ENCODE assay signal across 17 cellular contexts in genomic region chr22:41664490-41664889, GRCh38. TPM values are rescaled to one million over a fixed set of nuclear protein-coding genes. Genes with fewer than 3 reads are reported as not detected.
A peak's percentile ranks its signal among the peaks of the same experiment; 100 is the strongest.
DNase-seq lines count a peak whose midpoint lies in the region; ATAC-seq, FAIRE-seq and TF ChIP-seq lines count a peak whose summit lies in the region.
"Had no signal": no experiment of that assay in that cellular context is flagged by ENCODE, and none has a peak within 500 bp of the region (broad histone marks: within the 10 kb centered on the region; RNA-seq: fewer than 3 reads in every experiment).

No MANE protein-coding gene starts in this region.

- peak overlapping the region; percentile 38 for H3K27ac Mint-ChIP-seq in activated CD4-positive, alpha-beta T cell treated with anti-CD3 and anti-CD28 coated beads for 36 hours
- H3K27ac Mint-ChIP-seq: activated T-helper 2 cell treated with anti-CD3 and anti-CD28 coated beads, Interferon-gamma antibody, Interleukin-2, Interleukin-4, amounts not matched to agents 10 μg/mL and 5 μg/mL and 100 μg/mL, durations not matched to agents 14 hours and 24 hours and 36 hours had no signal

- H3K27ac ChIP-seq in K562 (ENCODE audit: extremely low read depth, low read depth, low read length) (no peak overlapping the region), osteoblast (ENCODE audit: low read depth, low read length) (no peak overlapping the region), uterus (no peak overlapping the region), tibial artery (no peak overlapping the region)
- H3K27ac ChIP-seq: testis had no signal

- H3K4me2 ChIP-seq in K562 (ENCODE audit: insufficient read depth, low read length) (no peak overlapping the region), osteoblast (ENCODE audit: insufficient read depth, low read length) (no peak overlapping the region)

- no peak for DNase-seq in activated CD4-positive, alpha-beta T cell treated with anti-CD3 and anti-CD28 coated beads for 36 hours
- DNase-seq in activated CD4-positive, alpha-beta T cell treated with anti-CD3 and anti-CD28 coated beads for 48 hours: no peak
- peak; percentile 64 for DNase-seq in M059J (ENCODE audit: low read depth)
- no peak for DNase-seq in K562 (ENCODE audit: extremely low read depth in 1 of 4, low spot score in 3 of 4)
- DNase-seq in osteoblast (ENCODE audit: insufficient read length, low spot score, missing footprints): peak; percentile 34
- no peak for DNase-seq in uterus
- no peak for DNase-seq in tibial artery
- DNase-seq: activated CD4-positive, alpha-beta T cell treated with anti-CD3 and anti-CD28 coated beads, Interleukin-2, amount 50 U/mL, for 48 hours; C1 segment of cervical spinal cord; hypothalamus; kidney; NCI-H187 had no signal

- H3K27me3 Mint-ChIP-seq in activated CD4-positive, alpha-beta T cell treated with anti-CD3 and anti-CD28 coated beads for 36 hours: no peaks in the 10 kb centered on the region

- H3K4me3 Mint-ChIP-seq in activated CD4-positive, alpha-beta T cell treated with anti-CD3 and anti-CD28 coated beads for 36 hours: no peak overlapping the region

- no peaks in the 10 kb centered on the region for H3K9me1 ChIP-seq in K562 (ENCODE audit: control insufficient read depth, insufficient read depth, low read length)

- peaks cover 43% of the 10 kb centered on the region for H3K36me3 Mint-ChIP-seq in activated CD4-positive, alpha-beta T cell treated with anti-CD3 and anti-CD28 coated beads for 36 hours (ENCODE audit: low read depth)

- intact Hi-C loops in activated CD4-positive, alpha-beta T cell treated with anti-CD3 and anti-CD28 coated beads for 36 hours (cut with DNase I, micrococcal nuclease): no loop called here
- intact Hi-C loops in K562 (cut with micrococcal nuclease) (no loop called here), uterus (cut with DNase I; ENCODE audit: low total_unique reads) (no loop called here), tibial artery (cut with DNase I; ENCODE audit: low total_unique reads) (no loop called here)

- no peak for FAIRE-seq in K562 (lab: Jason Lieb, UNC)
- FAIRE-seq: endometrium, kidney had no signal

- TF ChIP-seq CTCF in K562 (IDR thresholded peaks at IDR 0.05 in 2 of 3, conservative IDR thresholded peaks at IDR 0.05 in 1 of 3; ENCODE audit: insufficient read depth in 2 of 3, low read depth in 1 of 3, low read length in 3 of 3) (no peak), osteoblast (IDR thresholded peaks at IDR 0.05; ENCODE audit: extremely low read depth, low read depth, low read length) (no peak), uterus (IDR thresholded peaks at IDR 0.05) (no peak), tibial artery (IDR thresholded peaks at IDR 0.05) (no peak)

- H3K9ac ChIP-seq in K562 (ENCODE audit: insufficient read depth in 1 of 2, low read depth in 2 of 2, low read length in 2 of 2): no peak overlapping the region

- no peak overlapping the region for H3K4me3 ChIP-seq in K562
- H3K4me3 ChIP-seq in osteoblast (ENCODE audit: insufficient read depth, low read length): no peak overlapping the region
- H3K4me3 ChIP-seq in uterus: no peak overlapping the region
- no peak overlapping the region for H3K4me3 ChIP-seq in tibial artery
- H3K4me3 ChIP-seq: testis had no signal

- H3K36me3 ChIP-seq in K562 (ENCODE audit: control insufficient read depth, insufficient read depth, low read length): peaks cover 61% of the 10 kb centered on the region
- H3K36me3 ChIP-seq in osteoblast (ENCODE audit: insufficient read depth, low read length): peaks cover 59% of the 10 kb centered on the region
- H3K36me3 ChIP-seq in uterus: no peaks in the 10 kb centered on the region
- H3K36me3 ChIP-seq in tibial artery: peaks cover 51 to 62% (median 56%) of the 10 kb centered on the region in 3 donors

- no peak for TF ChIP-seq RAD21 in K562 (CRISPR knock-in tag; conservative IDR thresholded peaks at IDR 0.05 in 1 of 2, IDR thresholded peaks at IDR 0.05 in 1 of 2)

- H4K20me1 ChIP-seq in K562 (replicated peaks; ENCODE audit: control insufficient read depth, insufficient read depth, low read length) (no peaks in the 10 kb centered on the region), osteoblast (ENCODE audit: insufficient read depth, low read length) (no peaks in the 10 kb centered on the region)

- H3K79me2 ChIP-seq in K562 (ENCODE audit: control insufficient read depth, insufficient read depth, low read length) (0 out of 3 replicates have a peak, but pooled peaks cover 3% of the 10 kb centered on the region), osteoblast (ENCODE audit: insufficient read depth, low read length) (no peaks in the 10 kb centered on the region)

- no peaks in the 10 kb centered on the region for H3K27me3 ChIP-seq in K562 (ENCODE audit: control insufficient read depth in 2 of 2, insufficient read depth in 2 of 2, low read length in 2 of 2)
- H3K27me3 ChIP-seq in osteoblast (ENCODE audit: insufficient read depth, low read length): no peaks in the 10 kb centered on the region
- no peaks in the 10 kb centered on the region for H3K27me3 ChIP-seq in uterus
- H3K27me3 ChIP-seq in tibial artery: no peaks in the 10 kb centered on the region
- H3K27me3 ChIP-seq: testis had no signal

- CTCF ChIA-PET in activated CD4-positive, alpha-beta T cell treated with anti-CD3 and anti-CD28 coated beads for 36 hours (lab: Charles Lee): interaction anchor here (0.6 to 2.0 kb wide), 2 partner anchors 13 to 262 kb away, joined by 3 to 6 read pairs; no protein-coding TSS in a partner anchor
- CTCF ChIA-PET in K562 (lab: Yijun Ruan, JAX; ENCODE audit: low intra/inter-chr PET ratio): no interaction called here

- in situ Hi-C loops in K562 (cut with MboI): no loop called here

- no peak for ATAC-seq in activated CD4-positive, alpha-beta T cell treated with anti-CD3 and anti-CD28 coated beads for 36 hours
- ATAC-seq in K562: no peak
- ATAC-seq in HG02588 (IDR thresholded peaks at IDR 0.05; ENCODE audit: unreplicated experiment): no peak
- ATAC-seq: Right ventricle myocardium inferior had no signal

- POLR2A ChIA-PET in activated CD4-positive, alpha-beta T cell treated with anti-CD3 and anti-CD28 coated beads for 36 hours (lab: Charles Lee): interaction anchor here (1.0 kb wide), 1 partner anchor 18 kb away, joined by 3 read pairs; no protein-coding TSS in a partner anchor
- POLR2A ChIA-PET in K562 (lab: Yijun Ruan, JAX): interaction anchor here (1.6 kb wide), 1 partner anchor 10 kb away, joined by 4 read pairs; no protein-coding TSS in a partner anchor

- H3K9me3 ChIP-seq in K562 (replicated peaks; ENCODE audit: control insufficient read depth, insufficient read depth, low read depth, low read length) (no peaks in the 10 kb centered on the region), osteoblast (ENCODE audit: low read depth, low read length) (no peaks in the 10 kb centered on the region), uterus (no peaks in the 10 kb centered on the region), tibial artery (no peaks in the 10 kb centered on the region)
- H3K9me3 ChIP-seq: testis had no signal

- peaks cover 6 to 14% of the 10 kb centered on the region in 2 experiments; a peak in 3 of 5 replicates for H3K4me1 ChIP-seq in K562 (replicated peaks in 1 of 2; ENCODE audit: control insufficient read depth in 2 of 2, insufficient read depth in 2 of 2, low read length in 2 of 2)
- peaks cover 17% of the 10 kb centered on the region for H3K4me1 ChIP-seq in osteoblast (ENCODE audit: insufficient read depth, low read length)
- no peaks in the 10 kb centered on the region for H3K4me1 ChIP-seq in uterus
- H3K4me1 ChIP-seq in tibial artery: peaks cover 0 to 14% (median 5%) of the 10 kb centered on the region in 4 donors
- H3K4me1 ChIP-seq: testis had no signal

- no peak for TF ChIP-seq EP300 in K562 (IDR thresholded peaks at IDR 0.05; ENCODE audit: low read length)

- H3K9me3 Mint-ChIP-seq in activated CD4-positive, alpha-beta T cell treated with anti-CD3 and anti-CD28 coated beads for 36 hours (ENCODE audit: low read depth): no peaks in the 10 kb centered on the region
- H3K9me3 Mint-ChIP-seq: activated T-helper 2 cell treated with anti-CD3 and anti-CD28 coated beads, Interferon-gamma antibody, Interleukin-2, Interleukin-4, amounts not matched to agents 10 μg/mL and 5 μg/mL and 100 μg/mL, durations not matched to agents 14 hours and 24 hours and 36 hours had no signal

- H3K4me1 Mint-ChIP-seq in activated CD4-positive, alpha-beta T cell treated with anti-CD3 and anti-CD28 coated beads for 36 hours: peaks cover 12% of the 10 kb centered on the region

- TF ChIP-seq POLR2A in K562 (conservative IDR thresholded peaks at IDR 0.05) (0 out of 2 replicates have a peak, but pooled peaks have one; percentile 35), uterus (IDR thresholded peaks at IDR 0.05) (no peak)

- BruUV-seq in K562 (replicated peaks; lab: Mats Ljungman, UMichigan): no TSS peak

- H2AFZ ChIP-seq in K562 (ENCODE audit: low read depth, low read length) (no peak overlapping the region), osteoblast (ENCODE audit: low read length) (no peak overlapping the region)

RNA-seq across cellular contexts. Expression of gene SNU13, which starts 24.2 kb away (rescaled TPM):
- total RNA-seq in activated CD4-positive, alpha-beta T cell treated with anti-CD3 and anti-CD28 coated beads for 36 hours: 100 to 1,000 TPM; 275 to 281 TPM
- total RNA-seq in M059J (2014; rRNA removed; shearing (Covaris generic)): 77.7 and 96.3 TPM in 2 replicates
- total RNA-seq in K562 (2011; cell fraction: chromatin; rRNA removed; ENCODE audit: low replicate concordance): 64.9 and 85.4 TPM in 2 replicates
- 65.5 and 66.1 TPM in 2 replicates for total RNA-seq in K562 (2011; cell fraction: nucleolus; rRNA removed)
- total RNA-seq in K562 (2011; cell fraction: nucleoplasm; rRNA removed): 94.7 and 101 TPM in 2 replicates
- total RNA-seq in K562 (2014; rRNA removed): 193 and 196 TPM in 2 replicates
- 147 and 185 TPM in 2 replicates for total RNA-seq in K562 (2014; rRNA removed; fragmentation: Illumina TruSeq; extraction: Trizol)
- total RNA-seq in K562 (2015; rRNA removed; fragmentation: Illumina TruSeq; extraction: Trizol): 179 and 193 TPM in 2 replicates
- total RNA-seq in K562 (2021): 279 and 283 TPM in 2 replicates
- 243 and 271 TPM in 2 replicates for polyA plus RNA-seq in K562 (2011; rRNA removed)
- 304 and 417 TPM in 2 replicates for polyA plus RNA-seq in K562 (2011; cell fraction: cytosol; rRNA removed)
- polyA plus RNA-seq in K562 (2011; cell fraction: nucleus; rRNA removed): 108 and 115 TPM in 2 replicates
- polyA plus RNA-seq in K562 (2012): 157 and 244 TPM in 2 replicates
- polyA plus RNA-seq in K562 (2014; fragmentation: Illumina TruSeq; extraction: Trizol): 294 and 334 TPM in 2 replicates
- polyA plus RNA-seq in K562 (2014; fragmentation: Nextera tagmentation; extraction: Ambion mirVana): 100 to 1,000 TPM; 884 to 981 TPM
- polyA plus RNA-seq in K562 (2014; rRNA removed): 286 and 317 TPM in 2 replicates
- 136 and 166 TPM in 2 replicates for polyA minus RNA-seq in K562 (2011; rRNA and poly(A)+ RNA removed)
- 93.1 and 107 TPM in 2 replicates for polyA minus RNA-seq in K562 (2011; cell fraction: cytosol; rRNA and poly(A)+ RNA removed)
- 23.7 and 30.3 TPM in 2 replicates for polyA minus RNA-seq in K562 (2011; cell fraction: nucleus; rRNA and poly(A)+ RNA removed)
- 56.1 and 58.0 TPM in 2 replicates for total RNA-seq in osteoblast
- 100 to 1,000 TPM in 2 of 4 donors, 10 to 100 TPM in 2; 62.1 to 136 (median 96.2) TPM for total RNA-seq in uterus

RNA-seq across cellular contexts. Expression of gene MEI1, which starts 34.8 kb away (rescaled TPM):
- total RNA-seq in activated CD4-positive, alpha-beta T cell treated with anti-CD3 and anti-CD28 coated beads for 36 hours: 10 to 100 TPM; 31.5 to 36.8 TPM
- total RNA-seq in M059J (2014; rRNA removed; shearing (Covaris generic)): 0.30 TPM in 1 of 2 replicates, not detected in the other
- total RNA-seq in K562 (2011; cell fraction: chromatin; rRNA removed; ENCODE audit: low replicate concordance): 0.48 TPM in 1 of 2 replicates, not detected in the other
- total RNA-seq in K562 (2011; cell fraction: nucleolus; rRNA removed): 0.39 TPM in 1 of 2 replicates, not detected in the other
- total RNA-seq in K562 (2011; cell fraction: nucleoplasm; rRNA removed): 1.6 TPM in 1 of 2 replicates, not detected in the other
- total RNA-seq in K562 (2014; rRNA removed) (0.18 TPM in 1 of 2 replicates, not detected in the other), K562 (2014; rRNA removed; fragmentation: Illumina TruSeq; extraction: Trizol) (not detected in 2 replicates), K562 (2015; rRNA removed; fragmentation: Illumina TruSeq; extraction: Trizol) (0.75 TPM in 1 of 2 replicates, not detected in the other), K562 (2021) (0.31 and 0.47 TPM in 2 replicates), osteoblast (0.29 and 0.36 TPM in 2 replicates), uterus (1 to 10 TPM in 1 of 4 donors, under 1 TPM in 1, not detected in 2; 0.70 to 1.9 TPM)
- polyA plus RNA-seq in K562 (2011; rRNA removed) (0.33 and 0.61 TPM in 2 replicates), K562 (2014; fragmentation: Illumina TruSeq; extraction: Trizol) (0.16 and 0.17 TPM in 2 replicates), K562 (2014; fragmentation: Nextera tagmentation; extraction: Ambion mirVana) (under 1 TPM; 0.08 to 0.18 TPM), K562 (2014; rRNA removed) (0.15 and 0.68 TPM in 2 replicates)
- 0.73 and 2.2 TPM in 2 replicates for polyA plus RNA-seq in K562 (2011; cell fraction: cytosol; rRNA removed)
- 0.81 and 1.1 TPM in 2 replicates for polyA plus RNA-seq in K562 (2011; cell fraction: nucleus; rRNA removed)
- polyA plus RNA-seq in K562 (2012): 0.66 and 1.2 TPM in 2 replicates
- 0.25 and 0.27 TPM in 2 replicates for polyA minus RNA-seq in K562 (2011; rRNA and poly(A)+ RNA removed)
- not detected in 2 replicates for polyA minus RNA-seq in K562 (2011; cell fraction: cytosol; rRNA and poly(A)+ RNA removed)
- 0.40 and 1.2 TPM in 2 replicates for polyA minus RNA-seq in K562 (2011; cell fraction: nucleus; rRNA and poly(A)+ RNA removed)

RNA-seq across cellular contexts. Expression of gene XRCC6, which starts 43.4 kb away (rescaled TPM):
- total RNA-seq in activated CD4-positive, alpha-beta T cell treated with anti-CD3 and anti-CD28 coated beads for 36 hours: 100 to 1,000 TPM; 427 to 469 TPM
- total RNA-seq in M059J (2014; rRNA removed; shearing (Covaris generic)): 392 and 397 TPM in 2 replicates
- total RNA-seq in K562 (2011; cell fraction: chromatin; rRNA removed; ENCODE audit: low replicate concordance): 36.9 and 42.4 TPM in 2 replicates
- total RNA-seq in K562 (2011; cell fraction: nucleolus; rRNA removed): 36.5 and 41.2 TPM in 2 replicates
- 42.1 and 47.8 TPM in 2 replicates for total RNA-seq in K562 (2011; cell fraction: nucleoplasm; rRNA removed)
- 318 and 324 TPM in 2 replicates for total RNA-seq in K562 (2014; rRNA removed)
- total RNA-seq in K562 (2014; rRNA removed; fragmentation: Illumina TruSeq; extraction: Trizol): 343 and 371 TPM in 2 replicates
- 335 and 337 TPM in 2 replicates for total RNA-seq in K562 (2015; rRNA removed; fragmentation: Illumina TruSeq; extraction: Trizol)
- 294 and 302 TPM in 2 replicates for total RNA-seq in K562 (2021)
- polyA plus RNA-seq in K562 (2011; rRNA removed): 151 and 241 TPM in 2 replicates
- 101 and 133 TPM in 2 replicates for polyA plus RNA-seq in K562 (2011; cell fraction: cytosol; rRNA removed)
- 58.3 and 58.5 TPM in 2 replicates for polyA plus RNA-seq in K562 (2011; cell fraction: nucleus; rRNA removed)
- polyA plus RNA-seq in K562 (2012): 238 and 407 TPM in 2 replicates
- 359 and 381 TPM in 2 replicates for polyA plus RNA-seq in K562 (2014; fragmentation: Illumina TruSeq; extraction: Trizol)
- 100 to 1,000 TPM; 151 to 440 TPM for polyA plus RNA-seq in K562 (2014; fragmentation: Nextera tagmentation; extraction: Ambion mirVana)
- polyA plus RNA-seq in K562 (2014; rRNA removed): 295 and 313 TPM in 2 replicates
- polyA minus RNA-seq in K562 (2011; rRNA and poly(A)+ RNA removed): 165 and 175 TPM in 2 replicates
- 90.9 and 97.9 TPM in 2 replicates for polyA minus RNA-seq in K562 (2011; cell fraction: cytosol; rRNA and poly(A)+ RNA removed)
- polyA minus RNA-seq in K562 (2011; cell fraction: nucleus; rRNA and poly(A)+ RNA removed): 10.4 and 24.2 TPM in 2 replicates
- total RNA-seq in osteoblast: 247 and 251 TPM in 2 replicates
- 100 to 1,000 TPM in 3 of 4 donors, 10 to 100 TPM in 1; 89.1 to 303 (median 157) TPM for total RNA-seq in uterus

RNA-seq across cellular contexts. Expression of gene DESI1, which starts 43.6 kb away (rescaled TPM):
- total RNA-seq in activated CD4-positive, alpha-beta T cell treated with anti-CD3 and anti-CD28 coated beads for 36 hours: 10 to 100 TPM; 56.6 to 98.1 TPM
- total RNA-seq in M059J (2014; rRNA removed; shearing (Covaris generic)): 20.0 and 26.0 TPM in 2 replicates
- 80.8 and 138 TPM in 2 replicates for total RNA-seq in K562 (2011; cell fraction: chromatin; rRNA removed; ENCODE audit: low replicate concordance)
- total RNA-seq in K562 (2011; cell fraction: nucleolus; rRNA removed): 66.0 and 67.4 TPM in 2 replicates
- total RNA-seq in K562 (2011; cell fraction: nucleoplasm; rRNA removed): 89.7 and 137 TPM in 2 replicates
- total RNA-seq in K562 (2014; rRNA removed) (19.7 and 30.9 TPM in 2 replicates), K562 (2014; rRNA removed; fragmentation: Illumina TruSeq; extraction: Trizol) (29.8 and 29.9 TPM in 2 replicates), K562 (2015; rRNA removed; fragmentation: Illumina TruSeq; extraction: Trizol) (27.9 and 30.7 TPM in 2 replicates), K562 (2021) (36.2 and 36.5 TPM in 2 replicates), osteoblast (16.3 and 18.3 TPM in 2 replicates), uterus (10 to 100 TPM in 2 of 4 donors, 1 to 10 TPM in 2; 6.4 to 34.2 (median 9.6) TPM)
- polyA plus RNA-seq in K562 (2011; rRNA removed) (38.7 and 40.1 TPM in 2 replicates), K562 (2014; fragmentation: Illumina TruSeq; extraction: Trizol) (42.3 and 45.9 TPM in 2 replicates), K562 (2014; fragmentation: Nextera tagmentation; extraction: Ambion mirVana) (1 to 10 TPM; 7.2 to 7.8 TPM), K562 (2014; rRNA removed) (29.3 and 29.4 TPM in 2 replicates)
- 35.9 and 47.9 TPM in 2 replicates for polyA plus RNA-seq in K562 (2011; cell fraction: cytosol; rRNA removed)
- 68.9 and 92.7 TPM in 2 replicates for polyA plus RNA-seq in K562 (2011; cell fraction: nucleus; rRNA removed)
- polyA plus RNA-seq in K562 (2012): 22.7 and 24.3 TPM in 2 replicates
- polyA minus RNA-seq in K562 (2011; rRNA and poly(A)+ RNA removed): 35.0 and 47.4 TPM in 2 replicates
- polyA minus RNA-seq in K562 (2011; cell fraction: cytosol; rRNA and poly(A)+ RNA removed): 21.1 and 26.5 TPM in 2 replicates
- 16.2 and 21.8 TPM in 2 replicates for polyA minus RNA-seq in K562 (2011; cell fraction: nucleus; rRNA and poly(A)+ RNA removed)

Comparison
In these comparisons a context has a peak if more than half of its experiments do, and no peak if none do; other contexts are left out.
1. DNase-seq: peak in M059J (single experiment) and osteoblast (single experiment); none in activated CD4-positive, alpha-beta T cell treated with anti-CD3 and anti-CD28 coated beads for 36 hours (single experiment), activated CD4-positive, alpha-beta T cell treated with anti-CD3 and anti-CD28 coated beads for 48 hours (single experiment), K562 (0 of 4), uterus (0 of 2) and tibial artery (0 of 2).
2. RNA of gene MEI1, which starts 34.8 kb away (total RNA-seq): 31.5 to 36.8 TPM in activated CD4-positive, alpha-beta T cell treated with anti-CD3 and anti-CD28 coated beads for 36 hours; 0.70 to 1.9 TPM in uterus, 0.29 to 0.36 TPM in osteoblast, 0.18 to 1.6 TPM in K562 and 0.30 TPM in M059J; every median in the first group is over 10 times any median in the second.